1 cellular context compared by ENCODE assay signal in genomic region chr16:85850344-85850880, GRCh38.
TF ChIP-seq lines count a peak whose summit lies in the region.

No MANE protein-coding gene starts in this region.

TF ChIP-seq in K562, 482 proteins besides CTCF, POLR2A, EP300 and RAD21 (continued from another document and continues in another):
- TF ChIP-seq MNT (conservative IDR thresholded peaks at IDR 0.05), result no peak
- peak; percentile 27; the same call in 1 of the 2 replicates for TF ChIP-seq PKNOX1 (IDR thresholded peaks at IDR 0.05)
- no peak for TF ChIP-seq ZNF431 (CRISPR knock-in tag; IDR thresholded peaks at IDR 0.05)
- no peak for TF ChIP-seq ZNF24 (IDR thresholded peaks at IDR 0.05)
- no peak for TF ChIP-seq KAT8 (IDR thresholded peaks at IDR 0.05; ENCODE audit: low read depth)
- no peak for TF ChIP-seq ZNF217 (CRISPR knock-in tag; IDR thresholded peaks at IDR 0.05)
- TF ChIP-seq MTA2 (IDR thresholded peaks at IDR 0.05; ENCODE audit: low read depth), result peak; percentile 55; the same call in 1 of the 2 replicates
- TF ChIP-seq ZNF583 (CRISPR knock-in tag; IDR thresholded peaks at IDR 0.05), result peak; percentile 24; the same call in 1 of the 2 replicates
- no peak for TF ChIP-seq U2AF2 (optimal IDR thresholded peaks at IDR 0.05; ENCODE audit: low read depth, low read length)
- peak; percentile 49; the same call in 1 of the 2 replicates for TF ChIP-seq MYNN (IDR thresholded peaks at IDR 0.05)
- no peak for TF ChIP-seq MYNN (CRISPR knock-in tag; IDR thresholded peaks at IDR 0.05)
- no peak for TF ChIP-seq ZNF280B (CRISPR knock-in tag; IDR thresholded peaks at IDR 0.05)
- TF ChIP-seq CBX3 (IDR thresholded peaks at IDR 0.05; ENCODE audit: borderline replicate concordance in 1 of 2, low read length in 2 of 2), result no peak
- peak; percentile 41 for TF ChIP-seq MEIS2 (IDR thresholded peaks at IDR 0.05; ENCODE audit: partially characterized antibody)
- TF ChIP-seq RFX7 (CRISPR knock-in tag; IDR thresholded peaks at IDR 0.05), result no peak
- no peak for TF ChIP-seq PHF21A (IDR thresholded peaks at IDR 0.05; ENCODE audit: borderline replicate concordance, low read depth)
- no peak for TF ChIP-seq ZNF780A (CRISPR knock-in tag; IDR thresholded peaks at IDR 0.05)
- TF ChIP-seq SUPT5H (IDR thresholded peaks at IDR 0.05), result no peak
- 0 out of 2 replicates have a peak, but pooled peaks have one; percentile 49 for TF ChIP-seq TARDBP (IDR thresholded peaks at IDR 0.05)
- no peak for TF ChIP-seq ZNF436 (CRISPR knock-in tag; IDR thresholded peaks at IDR 0.05)
- TF ChIP-seq ZNF347 (CRISPR knock-in tag; IDR thresholded peaks at IDR 0.05; ENCODE audit: low read depth), result no peak
- TF ChIP-seq HDAC2 (IDR thresholded peaks at IDR 0.05), result peak; percentile 51; the same call in 1 of the 2 replicates
- no peak for TF ChIP-seq PBX2 (CRISPR knock-in tag; IDR thresholded peaks at IDR 0.05; ENCODE audit: low read depth)
- no peak for TF ChIP-seq PBX2 (tag; conservative IDR thresholded peaks at IDR 0.05; ENCODE audit: low read depth)
- no peak for TF ChIP-seq MED1 (CRISPR knock-in tag; IDR thresholded peaks at IDR 0.05; ENCODE audit: borderline replicate concordance)
- no peak for TF ChIP-seq GATAD2A (IDR thresholded peaks at IDR 0.05)
- no peak for TF ChIP-seq ZNF407 (IDR thresholded peaks at IDR 0.05; ENCODE audit: low read depth)
- no peak for TF ChIP-seq REST (CRISPR knock-in tag; IDR thresholded peaks at IDR 0.05; ENCODE audit: low read depth)
- no peak for TF ChIP-seq MTF1 (CRISPR knock-in tag; IDR thresholded peaks at IDR 0.05; ENCODE audit: borderline replicate concordance)
- no peak for TF ChIP-seq ZBTB49 (CRISPR knock-in tag; IDR thresholded peaks at IDR 0.05; ENCODE audit: borderline replicate concordance)
- TF ChIP-seq ZNF23 (CRISPR knock-in tag; IDR thresholded peaks at IDR 0.05), result no peak
- no peak for TF ChIP-seq ZBTB33 (CRISPR knock-in tag; IDR thresholded peaks at IDR 0.05)
- TF ChIP-seq PTTG1 (tag; IDR thresholded peaks at IDR 0.05; ENCODE audit: low read depth), result no peak
- TF ChIP-seq COPS2 (conservative IDR thresholded peaks at IDR 0.05), result no peak
